ENCODE assay signal across 1 cellular context in the genomic region with DNA sequence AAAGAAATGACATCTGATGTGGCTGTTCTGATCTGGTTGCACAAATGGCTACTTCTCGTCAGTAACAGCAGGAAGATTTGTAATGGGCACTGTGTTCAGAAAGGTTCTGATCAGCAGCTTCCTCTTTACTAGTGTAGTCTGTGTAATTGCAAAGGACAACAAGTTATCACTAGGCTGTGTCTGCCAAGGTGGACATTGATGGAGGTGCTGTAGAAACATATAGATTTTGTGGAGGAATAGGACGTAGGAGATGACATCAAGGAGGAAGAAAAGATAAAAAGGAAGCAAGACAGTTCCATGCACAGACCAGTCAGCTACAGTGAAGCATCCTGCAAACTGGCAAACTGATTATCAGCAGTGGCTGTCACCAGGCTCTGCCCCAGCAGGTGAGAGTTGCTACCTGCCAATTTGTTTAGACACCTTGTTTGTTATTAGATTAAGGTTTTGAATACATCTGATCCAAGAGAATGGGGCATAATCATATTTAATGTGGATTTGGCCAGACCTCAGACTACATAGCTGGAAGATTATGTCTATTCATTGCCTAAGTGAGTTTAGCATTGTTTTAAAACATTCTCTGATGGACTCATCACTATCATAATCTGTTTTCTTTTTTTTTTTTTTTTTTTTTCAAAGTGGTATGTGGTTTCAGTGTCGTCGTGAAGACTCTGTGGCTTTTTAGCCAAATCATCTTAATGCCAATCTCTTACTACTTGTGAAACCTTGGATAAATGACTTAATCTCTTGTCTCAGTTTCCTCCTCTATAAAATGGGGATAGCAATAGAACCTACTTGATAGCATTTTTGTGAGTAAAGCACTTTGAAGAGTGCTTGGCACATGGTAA.
TF ChIP-seq lines count a peak whose summit lies in the region.

No MANE protein-coding gene starts in this region.

TF ChIP-seq in SK-N-SH treated with all-trans-retinoic acid at 6 μM for 48 hours, 23 proteins besides CTCF, POLR2A, EP300 and RAD21:
- TF ChIP-seq ISL1 (CRISPR knock-in tag; IDR thresholded peaks at IDR 0.05) (peak; percentile 97), ZC3H10 (CRISPR knock-in tag; IDR thresholded peaks at IDR 0.05) (no peak), BACH2 (CRISPR knock-in tag; IDR thresholded peaks at IDR 0.05; ENCODE audit: borderline replicate concordance) (no peak), OSR1 (CRISPR knock-in tag; IDR thresholded peaks at IDR 0.05) (no peak), ARNTL (CRISPR knock-in tag; IDR thresholded peaks at IDR 0.05; ENCODE audit: borderline replicate concordance, low read depth) (no peak), ZNF8 (CRISPR knock-in tag; IDR thresholded peaks at IDR 0.05) (no peak), PPARA (CRISPR knock-in tag; IDR thresholded peaks at IDR 0.05; ENCODE audit: borderline replicate concordance) (no peak), ESRRG (CRISPR knock-in tag; IDR thresholded peaks at IDR 0.05) (no peak), TCF4 (CRISPR knock-in tag; IDR thresholded peaks at IDR 0.05; ENCODE audit: borderline replicate concordance) (peak; percentile 21; the same call in 1 of the 2 replicates), GLIS3 (CRISPR knock-in tag; IDR thresholded peaks at IDR 0.05) (peak; percentile 10), CSDC2 (CRISPR knock-in tag; IDR thresholded peaks at IDR 0.05) (0 out of 2 replicates have a peak, but pooled peaks have one; percentile 27), ZNF565 (CRISPR knock-in tag; conservative IDR thresholded peaks at IDR 0.05; ENCODE audit: low read depth) (no peak), ZFP30 (CRISPR knock-in tag; IDR thresholded peaks at IDR 0.05) (no peak), TOX (CRISPR knock-in tag; IDR thresholded peaks at IDR 0.05; ENCODE audit: borderline replicate concordance) (no peak), ZFP3 (CRISPR knock-in tag; IDR thresholded peaks at IDR 0.05) (no peak; the same call in 1 of the 2 replicates)
- TF ChIP-seq, protein P1, sequence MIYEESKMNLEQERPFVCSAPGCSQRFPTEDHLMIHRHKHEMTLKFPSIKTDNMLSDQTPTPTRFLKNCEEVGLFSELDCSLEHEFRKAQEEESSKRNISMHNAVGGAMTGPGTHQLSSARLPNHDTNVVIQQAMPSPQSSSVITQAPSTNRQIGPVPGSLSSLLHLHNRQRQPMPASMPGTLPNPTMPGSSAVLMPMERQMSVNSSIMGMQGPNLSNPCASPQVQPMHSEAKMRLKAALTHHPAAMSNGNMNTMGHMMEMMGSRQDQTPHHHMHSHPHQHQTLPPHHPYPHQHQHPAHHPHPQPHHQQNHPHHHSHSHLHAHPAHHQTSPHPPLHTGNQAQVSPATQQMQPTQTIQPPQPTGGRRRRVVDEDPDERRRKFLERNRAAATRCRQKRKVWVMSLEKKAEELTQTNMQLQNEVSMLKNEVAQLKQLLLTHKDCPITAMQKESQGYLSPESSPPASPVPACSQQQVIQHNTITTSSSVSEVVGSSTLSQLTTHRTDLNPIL (CRISPR knock-in tag; IDR thresholded peaks at IDR 0.05; ENCODE audit: low read depth), result peak; percentile 45; the same call in 1 of the 2 replicates
- TF ChIP-seq, protein P2, sequence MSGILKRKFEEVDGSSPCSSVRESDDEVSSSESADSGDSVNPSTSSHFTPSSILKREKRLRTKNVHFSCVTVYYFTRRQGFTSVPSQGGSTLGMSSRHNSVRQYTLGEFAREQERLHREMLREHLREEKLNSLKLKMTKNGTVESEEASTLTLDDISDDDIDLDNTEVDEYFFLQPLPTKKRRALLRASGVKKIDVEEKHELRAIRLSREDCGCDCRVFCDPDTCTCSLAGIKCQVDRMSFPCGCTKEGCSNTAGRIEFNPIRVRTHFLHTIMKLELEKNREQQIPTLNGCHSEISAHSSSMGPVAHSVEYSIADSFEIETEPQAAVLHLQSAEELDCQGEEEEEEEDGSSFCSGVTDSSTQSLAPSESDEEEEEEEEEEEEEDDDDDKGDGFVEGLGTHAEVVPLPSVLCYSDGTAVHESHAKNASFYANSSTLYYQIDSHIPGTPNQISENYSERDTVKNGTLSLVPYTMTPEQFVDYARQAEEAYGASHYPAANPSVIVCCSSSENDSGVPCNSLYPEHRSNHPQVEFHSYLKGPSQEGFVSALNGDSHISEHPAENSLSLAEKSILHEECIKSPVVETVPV (CRISPR knock-in tag; IDR thresholded peaks at IDR 0.05), result no peak
- TF ChIP-seq, protein P3, sequence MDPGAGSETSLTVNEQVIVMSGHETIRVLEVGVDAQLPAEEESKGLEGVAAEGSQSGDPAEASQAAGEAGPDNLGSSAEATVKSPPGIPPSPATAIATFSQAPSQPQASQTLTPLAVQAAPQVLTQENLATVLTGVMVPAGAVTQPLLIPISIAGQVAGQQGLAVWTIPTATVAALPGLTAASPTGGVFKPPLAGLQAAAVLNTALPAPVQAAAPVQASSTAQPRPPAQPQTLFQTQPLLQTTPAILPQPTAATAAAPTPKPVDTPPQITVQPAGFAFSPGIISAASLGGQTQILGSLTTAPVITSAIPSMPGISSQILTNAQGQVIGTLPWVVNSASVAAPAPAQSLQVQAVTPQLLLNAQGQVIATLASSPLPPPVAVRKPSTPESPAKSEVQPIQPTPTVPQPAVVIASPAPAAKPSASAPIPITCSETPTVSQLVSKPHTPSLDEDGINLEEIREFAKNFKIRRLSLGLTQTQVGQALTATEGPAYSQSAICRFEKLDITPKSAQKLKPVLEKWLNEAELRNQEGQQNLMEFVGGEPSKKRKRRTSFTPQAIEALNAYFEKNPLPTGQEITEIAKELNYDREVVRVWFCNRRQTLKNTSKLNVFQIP (CRISPR knock-in tag; IDR thresholded peaks at IDR 0.05; ENCODE audit: borderline replicate concordance, low read depth), result no peak
- TF ChIP-seq, protein P4, sequence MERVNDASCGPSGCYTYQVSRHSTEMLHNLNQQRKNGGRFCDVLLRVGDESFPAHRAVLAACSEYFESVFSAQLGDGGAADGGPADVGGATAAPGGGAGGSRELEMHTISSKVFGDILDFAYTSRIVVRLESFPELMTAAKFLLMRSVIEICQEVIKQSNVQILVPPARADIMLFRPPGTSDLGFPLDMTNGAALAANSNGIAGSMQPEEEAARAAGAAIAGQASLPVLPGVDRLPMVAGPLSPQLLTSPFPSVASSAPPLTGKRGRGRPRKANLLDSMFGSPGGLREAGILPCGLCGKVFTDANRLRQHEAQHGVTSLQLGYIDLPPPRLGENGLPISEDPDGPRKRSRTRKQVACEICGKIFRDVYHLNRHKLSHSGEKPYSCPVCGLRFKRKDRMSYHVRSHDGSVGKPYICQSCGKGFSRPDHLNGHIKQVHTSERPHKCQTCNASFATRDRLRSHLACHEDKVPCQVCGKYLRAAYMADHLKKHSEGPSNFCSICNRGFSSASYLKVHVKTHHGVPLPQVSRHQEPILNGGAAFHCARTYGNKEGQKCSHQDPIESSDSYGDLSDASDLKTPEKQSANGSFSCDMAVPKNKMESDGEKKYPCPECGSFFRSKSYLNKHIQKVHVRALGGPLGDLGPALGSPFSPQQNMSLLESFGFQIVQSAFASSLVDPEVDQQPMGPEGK (CRISPR knock-in tag; IDR thresholded peaks at IDR 0.05; ENCODE audit: borderline replicate concordance), result peak; percentile 31; the same call in 1 of the 2 replicates
